In the genomic region with DNA sequence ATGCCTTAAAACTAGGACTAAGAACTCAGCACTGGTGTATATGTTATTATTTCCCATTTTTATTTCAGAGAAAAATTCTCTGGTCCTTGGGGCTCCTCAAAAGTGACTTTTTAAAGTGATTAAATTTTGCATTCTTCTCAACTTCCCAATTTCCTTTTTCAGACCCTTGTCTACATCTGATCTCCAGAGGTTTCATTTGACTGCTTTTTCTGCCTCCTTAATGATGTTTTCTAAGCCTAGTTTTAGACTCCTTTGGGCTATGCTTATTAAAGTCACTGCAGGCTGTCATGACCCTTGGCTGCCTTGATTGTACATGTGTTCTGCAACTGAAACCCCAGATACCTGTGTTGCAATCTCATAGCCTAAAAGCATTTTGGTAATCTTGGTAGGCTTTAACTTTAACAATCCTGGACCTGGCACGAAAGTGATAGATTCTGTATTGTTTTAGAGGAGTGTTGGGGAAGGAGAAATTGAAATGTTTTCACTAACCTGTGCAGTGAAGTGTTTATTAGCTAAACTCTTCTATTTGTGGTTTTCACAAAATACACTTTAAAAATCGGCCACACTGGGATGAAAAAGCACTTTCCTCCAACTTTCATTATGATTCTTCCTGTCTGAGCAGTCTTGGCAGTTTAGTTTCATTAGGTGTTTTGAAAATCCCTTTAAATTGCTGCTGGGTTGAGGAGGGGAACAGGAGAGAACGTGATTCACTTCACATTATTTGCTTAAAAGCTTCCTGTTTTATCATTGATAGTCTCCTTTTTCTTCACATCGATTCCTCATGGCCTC, we compare ENCODE assay signal across 9 cellular contexts. TPM values are rescaled to one million over a fixed set of nuclear protein-coding genes. Genes with fewer than 3 reads are reported as not detected.
A peak's percentile ranks its signal among the peaks of the same experiment; 100 is the strongest.
DNase-seq lines count a peak whose midpoint lies in the region; ATAC-seq and TF ChIP-seq lines count a peak whose summit lies in the region.
"Had no signal": no experiment of that assay in that cellular context is flagged by ENCODE, and none has a peak within 500 bp of the region (broad histone marks: within the 10 kb centered on the region; RNA-seq: fewer than 3 reads in every experiment).

No MANE protein-coding gene starts in this region.

- POLR2A ChIA-PET in activated CD8-positive, alpha-beta T cell treated with anti-CD3 and anti-CD28 coated beads, Interleukin-2, amount 10 ng/mL, durations not matched to agents 7 days and 5 days (lab: Charles Lee), result no interaction called here

- no peak for ATAC-seq in activated CD8-positive, alpha-beta T cell treated with anti-CD3 and anti-CD28 coated beads, Interleukin-2, amount 10 ng/mL, durations not matched to agents 7 days and 5 days
- ATAC-seq in lower lobe of right lung (no peak), GM21447 (IDR thresholded peaks at IDR 0.05; ENCODE audit: unreplicated experiment) (no peak), GM21515 (IDR thresholded peaks at IDR 0.05; ENCODE audit: unreplicated experiment) (no peak)

- CTCF ChIA-PET in activated CD8-positive, alpha-beta T cell treated with anti-CD3 and anti-CD28 coated beads, Interleukin-2, amount 10 ng/mL, durations not matched to agents 7 days and 5 days (lab: Charles Lee), result interaction anchor here (0.7 to 2.2 kb wide), 6 partner anchors 14 to 131 kb away, joined by 3 to 8 read pairs (median 4); no protein-coding TSS in a partner anchor

- peaks cover 50% of the 10 kb centered on the region for H3K4me1 ChIP-seq in lower lobe of right lung
- peaks cover 56% of the 10 kb centered on the region for H3K4me1 ChIP-seq in vagina

- peak overlapping the region; percentile 7 for H3K4me3 ChIP-seq in lower lobe of right lung
- peak overlapping the region; percentile 9 to 25 for H3K4me3 ChIP-seq in vagina

- H3K36me3 Mint-ChIP-seq in activated CD8-positive, alpha-beta T cell treated with anti-CD3 and anti-CD28 coated beads, Interleukin-2, amount 10 ng/mL, durations not matched to agents 7 days and 5 days (ENCODE audit: low read depth), result peaks cover 11% of the 10 kb centered on the region

- no peaks in the 10 kb centered on the region for H3K27me3 Mint-ChIP-seq in activated CD8-positive, alpha-beta T cell treated with anti-CD3 and anti-CD28 coated beads, Interleukin-2, amount 10 ng/mL, durations not matched to agents 7 days and 5 days (ENCODE audit: low read depth)

- H3K27me3 ChIP-seq in lower lobe of right lung (ENCODE audit: low read depth), result no peaks in the 10 kb centered on the region
- H3K27me3 ChIP-seq in vagina, result no peaks in the 10 kb centered on the region

- peak overlapping the region; percentile 14 for H3K27ac Mint-ChIP-seq in activated CD8-positive, alpha-beta T cell treated with anti-CD3 and anti-CD28 coated beads, Interleukin-2, amount 10 ng/mL, durations not matched to agents 7 days and 5 days

- peak overlapping the region; percentile 7 for H3K27ac ChIP-seq in lower lobe of right lung
- H3K27ac ChIP-seq in vagina, result peak overlapping the region; percentile 56

- no peaks in the 10 kb centered on the region for H3K9me3 Mint-ChIP-seq in activated CD8-positive, alpha-beta T cell treated with anti-CD3 and anti-CD28 coated beads, Interleukin-2, amount 10 ng/mL, durations not matched to agents 7 days and 5 days (ENCODE audit: insufficient read depth)

- peak overlapping the region; percentile 16 for H3K4me3 Mint-ChIP-seq in activated CD8-positive, alpha-beta T cell treated with anti-CD3 and anti-CD28 coated beads, Interleukin-2, amount 10 ng/mL, durations not matched to agents 7 days and 5 days

- peak; percentile 11 for DNase-seq in stimulated activated CD4-positive, alpha-beta T cell treated with anti-CD3 and anti-CD28 coated beads, Interleukin-1b, Interleukin-23, amount 100 ng/mL, for 48 hours
- no peak for DNase-seq in stimulated activated CD4-positive, alpha-beta T cell treated with anti-CD3 and anti-CD28 coated beads, Interleukin-2, amount 100 ng/mL, for 48 hours
- DNase-seq in activated CD8-positive, alpha-beta T cell treated with anti-CD3 and anti-CD28 coated beads, Interleukin-2, amount 10 ng/mL, durations not matched to agents 7 days and 5 days, result no peak
- DNase-seq in lower lobe of right lung, result no peak
- DNase-seq in vagina (ENCODE audit: extremely low spot score in 2 of 2), result no peak
- DNase-seq in stimulated activated CD4-positive, alpha-beta T cell treated with anti-CD3 and anti-CD28 coated beads, Interleukin-4, amount 100 ng/mL, for 4 hours, result no peak
- DNase-seq: small intestine had no signal

- intact Hi-C loops in lower lobe of right lung (cut with DNase I), result no loop called here
- intact Hi-C loops in vagina (cut with DNase I), result no loop called here

- TF ChIP-seq CTCF in lower lobe of right lung (IDR thresholded peaks at IDR 0.05) (no peak), vagina (IDR thresholded peaks at IDR 0.05) (no peak)

- H3K4me1 Mint-ChIP-seq in activated CD8-positive, alpha-beta T cell treated with anti-CD3 and anti-CD28 coated beads, Interleukin-2, amount 10 ng/mL, durations not matched to agents 7 days and 5 days (ENCODE audit: low read depth), result peaks cover 55% of the 10 kb centered on the region

- H3K36me3 ChIP-seq in lower lobe of right lung (peaks cover 5% of the 10 kb centered on the region), vagina (no peaks in the 10 kb centered on the region)

- H3K9me3 ChIP-seq in lower lobe of right lung (no peaks in the 10 kb centered on the region), vagina (no peaks in the 10 kb centered on the region)

- no peak for TF ChIP-seq POLR2A in vagina (IDR thresholded peaks at IDR 0.05)

RNA-seq across cellular contexts. Expression of a gene that starts 4.8 kb away (rescaled TPM):
- 10 to 100 TPM; 16.4 to 17.2 TPM for total RNA-seq in activated CD8-positive, alpha-beta T cell treated with anti-CD3 and anti-CD28 coated beads, Interleukin-2, amount 10 ng/mL, durations not matched to agents 7 days and 5 days
- total RNA-seq in lower lobe of right lung (19.7 TPM), vagina (13.8 TPM)

RNA-seq across cellular contexts. Expression of a gene that starts 14.9 kb away (rescaled TPM):
- under 1 TPM in 1 of 2 experiments, not detected in 1; 0.13 TPM for total RNA-seq in activated CD8-positive, alpha-beta T cell treated with anti-CD3 and anti-CD28 coated beads, Interleukin-2, amount 10 ng/mL, durations not matched to agents 7 days and 5 days
- total RNA-seq in lower lobe of right lung (0.65 TPM), vagina (not detected)
